Comparison of ENCODE assay signal across 1 cellular context in genomic region chr1:154181944-154182341, GRCh38.
TF ChIP-seq lines count a peak whose summit lies in the region.

No MANE protein-coding gene starts in this region.

TF ChIP-seq in A549, 52 proteins besides CTCF, POLR2A, EP300 and RAD21 (continued from another document):
- TF ChIP-seq HMGXB4 (CRISPR knock-in tag; IDR thresholded peaks at IDR 0.05; ENCODE audit: borderline replicate concordance) (no peak), HOXA7 (CRISPR knock-in tag; IDR thresholded peaks at IDR 0.05) (no peak)
